In the genomic region with DNA sequence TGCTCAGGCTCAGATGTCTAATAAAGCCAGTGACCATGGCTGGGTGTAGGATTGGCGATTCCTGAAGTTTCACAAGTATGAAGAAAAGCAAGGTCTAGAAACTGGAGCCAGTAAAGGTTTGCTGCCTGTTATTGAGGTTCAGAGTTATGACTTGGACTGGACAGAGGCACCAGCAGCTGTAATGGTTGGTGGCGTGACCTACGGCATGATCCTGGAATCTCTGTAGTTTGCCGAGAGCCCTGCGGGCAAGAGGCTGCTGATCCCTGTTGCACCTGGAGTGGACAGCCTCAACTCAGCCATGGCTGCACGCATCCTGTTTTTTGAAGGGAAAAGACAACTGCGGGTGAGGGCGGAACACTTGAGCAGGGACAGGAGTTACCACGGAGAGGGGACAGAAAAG, we compare ENCODE assay signal across 2 cellular contexts.
TF ChIP-seq lines count a peak whose summit lies in the region.

No MANE protein-coding gene starts in this region.

TF ChIP-seq in HepG2, 621 proteins besides CTCF, POLR2A, EP300 and RAD21 (continues in another document):
- TF ChIP-seq KLF13 (CRISPR knock-in tag; IDR thresholded peaks at IDR 0.05) (no peak), RFX3 (CRISPR knock-in tag; IDR thresholded peaks at IDR 0.05) (no peak), LCORL (IDR thresholded peaks at IDR 0.05) (no peak), LCORL (CRISPR knock-in tag; IDR thresholded peaks at IDR 0.05) (no peak), ZNF160 (CRISPR knock-in tag; IDR thresholded peaks at IDR 0.05) (no peak), ZNF83 (CRISPR knock-in tag; IDR thresholded peaks at IDR 0.05; ENCODE audit: borderline replicate concordance) (no peak), PHF5A (CRISPR knock-in tag; IDR thresholded peaks at IDR 0.05; ENCODE audit: low read depth, unreplicated experiment) (no peak), BRD4 (CRISPR knock-in tag; IDR thresholded peaks at IDR 0.05) (no peak), PHB2 (IDR thresholded peaks at IDR 0.05; ENCODE audit: partially characterized antibody) (no peak), EHMT2 (IDR thresholded peaks at IDR 0.05; ENCODE audit: borderline replicate concordance, low read depth, low read length) (no peak), DMAP1 (CRISPR knock-in tag; IDR thresholded peaks at IDR 0.05) (no peak), MAFF (IDR thresholded peaks at IDR 0.05; ENCODE audit: low read depth, low read length) (no peak), FOXA3 (CRISPR knock-in tag; IDR thresholded peaks at IDR 0.05) (no peak)
- TF ChIP-seq, protein P1, sequence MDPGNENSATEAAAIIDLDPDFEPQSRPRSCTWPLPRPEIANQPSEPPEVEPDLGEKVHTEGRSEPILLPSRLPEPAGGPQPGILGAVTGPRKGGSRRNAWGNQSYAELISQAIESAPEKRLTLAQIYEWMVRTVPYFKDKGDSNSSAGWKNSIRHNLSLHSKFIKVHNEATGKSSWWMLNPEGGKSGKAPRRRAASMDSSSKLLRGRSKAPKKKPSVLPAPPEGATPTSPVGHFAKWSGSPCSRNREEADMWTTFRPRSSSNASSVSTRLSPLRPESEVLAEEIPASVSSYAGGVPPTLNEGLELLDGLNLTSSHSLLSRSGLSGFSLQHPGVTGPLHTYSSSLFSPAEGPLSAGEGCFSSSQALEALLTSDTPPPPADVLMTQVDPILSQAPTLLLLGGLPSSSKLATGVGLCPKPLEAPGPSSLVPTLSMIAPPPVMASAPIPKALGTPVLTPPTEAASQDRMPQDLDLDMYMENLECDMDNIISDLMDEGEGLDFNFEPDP (CRISPR knock-in tag; conservative IDR thresholded peaks at IDR 0.05), result no peak
- TF ChIP-seq, protein P2, sequence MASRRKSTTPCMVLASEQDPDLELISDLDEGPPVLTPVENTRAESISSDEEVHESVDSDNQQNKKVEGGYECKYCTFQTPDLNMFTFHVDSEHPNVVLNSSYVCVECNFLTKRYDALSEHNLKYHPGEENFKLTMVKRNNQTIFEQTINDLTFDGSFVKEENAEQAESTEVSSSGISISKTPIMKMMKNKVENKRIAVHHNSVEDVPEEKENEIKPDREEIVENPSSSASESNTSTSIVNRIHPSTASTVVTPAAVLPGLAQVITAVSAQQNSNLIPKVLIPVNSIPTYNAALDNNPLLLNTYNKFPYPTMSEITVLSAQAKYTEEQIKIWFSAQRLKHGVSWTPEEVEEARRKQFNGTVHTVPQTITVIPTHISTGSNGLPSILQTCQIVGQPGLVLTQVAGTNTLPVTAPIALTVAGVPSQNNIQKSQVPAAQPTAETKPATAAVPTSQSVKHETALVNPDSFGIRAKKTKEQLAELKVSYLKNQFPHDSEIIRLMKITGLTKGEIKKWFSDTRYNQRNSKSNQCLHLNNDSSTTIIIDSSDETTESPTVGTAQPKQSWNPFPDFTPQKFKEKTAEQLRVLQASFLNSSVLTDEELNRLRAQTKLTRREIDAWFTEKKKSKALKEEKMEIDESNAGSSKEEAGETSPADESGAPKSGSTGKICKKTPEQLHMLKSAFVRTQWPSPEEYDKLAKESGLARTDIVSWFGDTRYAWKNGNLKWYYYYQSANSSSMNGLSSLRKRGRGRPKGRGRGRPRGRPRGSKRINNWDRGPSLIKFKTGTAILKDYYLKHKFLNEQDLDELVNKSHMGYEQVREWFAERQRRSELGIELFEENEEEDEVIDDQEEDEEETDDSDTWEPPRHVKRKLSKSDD (CRISPR knock-in tag; IDR thresholded peaks at IDR 0.05; ENCODE audit: low read depth), result no peak
- TF ChIP-seq, protein P3, sequence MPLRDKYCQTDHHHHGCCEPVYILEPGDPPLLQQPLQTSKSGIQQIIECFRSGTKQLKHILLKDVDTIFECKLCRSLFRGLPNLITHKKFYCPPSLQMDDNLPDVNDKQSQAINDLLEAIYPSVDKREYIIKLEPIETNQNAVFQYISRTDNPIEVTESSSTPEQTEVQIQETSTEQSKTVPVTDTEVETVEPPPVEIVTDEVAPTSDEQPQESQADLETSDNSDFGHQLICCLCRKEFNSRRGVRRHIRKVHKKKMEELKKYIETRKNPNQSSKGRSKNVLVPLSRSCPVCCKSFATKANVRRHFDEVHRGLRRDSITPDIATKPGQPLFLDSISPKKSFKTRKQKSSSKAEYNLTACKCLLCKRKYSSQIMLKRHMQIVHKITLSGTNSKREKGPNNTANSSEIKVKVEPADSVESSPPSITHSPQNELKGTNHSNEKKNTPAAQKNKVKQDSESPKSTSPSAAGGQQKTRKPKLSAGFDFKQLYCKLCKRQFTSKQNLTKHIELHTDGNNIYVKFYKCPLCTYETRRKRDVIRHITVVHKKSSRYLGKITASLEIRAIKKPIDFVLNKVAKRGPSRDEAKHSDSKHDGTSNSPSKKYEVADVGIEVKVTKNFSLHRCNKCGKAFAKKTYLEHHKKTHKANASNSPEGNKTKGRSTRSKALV (CRISPR knock-in tag; IDR thresholded peaks at IDR 0.05), result no peak
- TF ChIP-seq, protein P4, sequence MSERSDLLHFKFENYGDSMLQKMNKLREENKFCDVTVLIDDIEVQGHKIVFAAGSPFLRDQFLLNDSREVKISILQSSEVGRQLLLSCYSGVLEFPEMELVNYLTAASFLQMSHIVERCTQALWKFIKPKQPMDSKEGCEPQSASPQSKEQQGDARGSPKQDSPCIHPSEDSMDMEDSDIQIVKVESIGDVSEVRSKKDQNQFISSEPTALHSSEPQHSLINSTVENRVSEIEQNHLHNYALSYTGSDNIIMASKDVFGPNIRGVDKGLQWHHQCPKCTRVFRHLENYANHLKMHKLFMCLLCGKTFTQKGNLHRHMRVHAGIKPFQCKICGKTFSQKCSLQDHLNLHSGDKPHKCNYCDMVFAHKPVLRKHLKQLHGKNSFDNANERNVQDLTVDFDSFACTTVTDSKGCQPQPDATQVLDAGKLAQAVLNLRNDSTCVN (CRISPR knock-in tag; IDR thresholded peaks at IDR 0.05; ENCODE audit: borderline replicate concordance), result no peak
- TF ChIP-seq, protein P5, sequence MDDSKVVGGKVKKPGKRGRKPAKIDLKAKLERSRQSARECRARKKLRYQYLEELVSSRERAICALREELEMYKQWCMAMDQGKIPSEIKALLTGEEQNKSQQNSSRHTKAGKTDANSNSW (CRISPR knock-in tag; IDR thresholded peaks at IDR 0.05; ENCODE audit: borderline replicate concordance), result no peak
- TF ChIP-seq, protein P6, sequence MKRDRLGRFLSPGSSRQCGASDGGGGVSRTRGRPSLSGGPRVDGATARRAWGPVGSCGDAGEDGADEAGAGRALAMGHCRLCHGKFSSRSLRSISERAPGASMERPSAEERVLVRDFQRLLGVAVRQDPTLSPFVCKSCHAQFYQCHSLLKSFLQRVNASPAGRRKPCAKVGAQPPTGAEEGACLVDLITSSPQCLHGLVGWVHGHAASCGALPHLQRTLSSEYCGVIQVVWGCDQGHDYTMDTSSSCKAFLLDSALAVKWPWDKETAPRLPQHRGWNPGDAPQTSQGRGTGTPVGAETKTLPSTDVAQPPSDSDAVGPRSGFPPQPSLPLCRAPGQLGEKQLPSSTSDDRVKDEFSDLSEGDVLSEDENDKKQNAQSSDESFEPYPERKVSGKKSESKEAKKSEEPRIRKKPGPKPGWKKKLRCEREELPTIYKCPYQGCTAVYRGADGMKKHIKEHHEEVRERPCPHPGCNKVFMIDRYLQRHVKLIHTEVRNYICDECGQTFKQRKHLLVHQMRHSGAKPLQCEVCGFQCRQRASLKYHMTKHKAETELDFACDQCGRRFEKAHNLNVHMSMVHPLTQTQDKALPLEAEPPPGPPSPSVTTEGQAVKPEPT (CRISPR knock-in tag; IDR thresholded peaks at IDR 0.05; ENCODE audit: low read depth), result no peak

TF ChIP-seq in IMR-90, 13 proteins besides CTCF, POLR2A, EP300 and RAD21:
- no peak for TF ChIP-seq MAFK (IDR thresholded peaks at IDR 0.05; ENCODE audit: low read depth, low read length)
